Comparison of ENCODE assay signal across 8 cellular contexts in the genomic region with DNA sequence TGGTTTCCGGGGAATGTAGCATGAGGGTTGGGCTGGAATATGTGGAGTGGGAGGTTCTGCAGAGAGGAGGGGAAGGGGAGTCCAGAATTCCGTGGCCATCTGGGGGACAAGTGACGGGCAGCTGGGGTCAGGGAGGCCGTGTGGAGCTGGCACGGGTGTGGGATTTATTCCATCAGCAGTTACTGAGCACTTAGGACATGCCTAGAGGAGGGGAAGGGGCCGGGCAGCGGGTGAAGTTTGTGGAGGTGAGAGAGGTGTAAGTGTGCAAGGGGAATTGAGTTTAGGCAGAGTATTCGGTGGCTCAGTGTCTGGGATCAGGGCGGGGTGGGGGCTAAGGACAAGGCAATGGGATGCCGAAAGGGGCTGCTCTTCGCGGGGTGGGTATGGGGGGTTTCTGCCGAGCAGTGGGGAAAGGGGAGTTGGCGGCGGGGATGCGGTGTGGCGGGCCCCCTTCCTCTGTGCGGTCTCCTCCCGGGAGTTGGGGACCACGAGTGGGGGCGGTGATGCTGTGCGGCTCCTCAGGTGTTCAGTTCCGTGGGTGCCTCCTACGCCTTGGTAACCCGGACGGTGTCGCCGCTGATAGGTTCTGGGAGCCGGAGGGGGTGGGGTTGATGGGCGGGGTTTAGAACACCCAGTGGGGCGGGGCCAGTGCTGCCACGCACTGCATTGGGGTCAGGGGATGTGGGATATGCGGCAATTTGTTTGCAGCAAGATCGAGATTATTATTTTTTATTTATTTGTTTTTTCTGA. TPM values are rescaled to one million over a fixed set of nuclear protein-coding genes. Genes with fewer than 3 reads are reported as not detected.
DNase-seq lines count a peak whose midpoint lies in the region; TF ChIP-seq lines count a peak whose summit lies in the region.

No MANE protein-coding gene starts in this region.

- H3K4me3 Mint-ChIP-seq in nephron = peak overlapping the region; percentile 54 to 79 (median 71)

- no peaks in the 10 kb centered on the region; the same call in 1 of the 2 replicates for H3K36me3 ChIP-seq in BJ (ENCODE audit: control insufficient read depth, insufficient read depth, low read length)
- H3K36me3 ChIP-seq in suprapubic skin = peaks cover 15% of the 10 kb centered on the region

- H3K4me3 ChIP-seq in BJ (ENCODE audit: low read depth, low read length) = peak overlapping the region; percentile 20
- no peak overlapping the region for H3K4me3 ChIP-seq in NB4 (ENCODE audit: low read depth, low read length)
- peak overlapping the region; percentile 17 for H3K4me3 ChIP-seq in suprapubic skin

- TF ChIP-seq CTCF in BJ (IDR thresholded peaks at IDR 0.05; ENCODE audit: insufficient read depth, low read depth, low read length) = no peak
- TF ChIP-seq CTCF in NB4 (IDR thresholded peaks at IDR 0.05; ENCODE audit: low read depth, low read length) = no peak
- TF ChIP-seq CTCF in nephron (IDR thresholded peaks at IDR 0.05; ENCODE audit: unreplicated experiment in 3 of 3) = no peak
- no peak for TF ChIP-seq CTCF in suprapubic skin (IDR thresholded peaks at IDR 0.05)

- peaks cover 9% of the 10 kb centered on the region for H3K36me3 Mint-ChIP-seq in nephron (ENCODE audit: low read depth)

- H3K27ac Mint-ChIP-seq in nephron = no peak overlapping the region

- no peak for DNase-seq in BJ (ENCODE audit: low read depth)
- DNase-seq in NB4 (ENCODE audit: low read depth) = peak; percentile 15
- peak; percentile 48 to 64 for DNase-seq in activated CD8-positive, alpha-beta memory T cell treated with anti-CD3 and anti-CD28 coated beads for 4 hours (ENCODE audit: low read depth in 2 of 2)
- DNase-seq in effector CD8-positive, alpha-beta T cell (lab: John Stamatoyannopoulos, UW) = peak; percentile 67
- DNase-seq in suprapubic skin (ENCODE audit: low spot score in 2 of 2) = no peak
- DNase-seq in DMS114 treated with DMSO at 0.1 percent for 48 hours (lab: John Stamatoyannopoulos, UW; ENCODE audit: unreplicated experiment) = no peak
- no peak for DNase-seq in OCI-M2 (lab: John Stamatoyannopoulos, UW; ENCODE audit: unreplicated experiment)

- H3K4me1 Mint-ChIP-seq in nephron = peaks cover 26% of the 10 kb centered on the region

- no peak overlapping the region for H3K27ac ChIP-seq in suprapubic skin

- H3K9me3 ChIP-seq in suprapubic skin = no peaks in the 10 kb centered on the region

- POLR2A ChIA-PET in BJ (lab: Charles Lee) = no interaction called here

- WGBS in suprapubic skin = 8% methylated on average over 33 of the region's 34 CpGs

- TF ChIP-seq EP300 in suprapubic skin (IDR thresholded peaks at IDR 0.05) = no peak

- H3K4me1 ChIP-seq in suprapubic skin = peaks cover 26% of the 10 kb centered on the region

- no peaks in the 10 kb centered on the region for H3K9me3 Mint-ChIP-seq in nephron

- TF ChIP-seq POLR2A in NB4 (IDR thresholded peaks at IDR 0.05; ENCODE audit: extremely low read depth, insufficient read length) = no peak
- TF ChIP-seq POLR2A in suprapubic skin (IDR thresholded peaks at IDR 0.05) = no peak

- H3K27me3 ChIP-seq in BJ (ENCODE audit: control insufficient read depth, insufficient read depth, low read length) (no peaks in the 10 kb centered on the region), suprapubic skin (no peaks in the 10 kb centered on the region)

- CTCF ChIA-PET in BJ (lab: Yijun Ruan, JAX) = interaction anchor here (1.3 to 2.9 kb wide), 2 partner anchors 9 to 16 kb away, joined by 3 to 6 read pairs; no protein-coding TSS in a partner anchor

- peaks cover 22% of the 10 kb centered on the region for H3K27me3 Mint-ChIP-seq in nephron (ENCODE audit: low read depth)

RNA-seq across cellular contexts. Expression of a gene that starts 5.4 kb away (rescaled TPM):
- polyA plus RNA-seq in BJ (2011; rRNA removed) = 6.7 and 8.4 TPM in 2 replicates
- 5.9 and 7.1 TPM in 2 replicates for polyA minus RNA-seq in BJ (2011; rRNA and poly(A)+ RNA removed)
- 10 to 100 TPM in 1 of 4 donors, 1 to 10 TPM in 3; 8.4 to 14.6 (median 9.5) TPM for total RNA-seq in suprapubic skin

RNA-seq across cellular contexts. Expression of a gene that starts 22.2 kb away (rescaled TPM):
- not detected in 2 replicates for polyA plus RNA-seq in BJ (2011; rRNA removed)
- polyA minus RNA-seq in BJ (2011; rRNA and poly(A)+ RNA removed) = not detected in 2 replicates
- not detected for total RNA-seq in suprapubic skin

RNA-seq across cellular contexts. Expression of a gene that starts 27.0 kb away (rescaled TPM):
- 0.01 TPM in 2 replicates for polyA plus RNA-seq in BJ (2011; rRNA removed)
- under 0.01 and 0.05 TPM in 2 replicates for polyA minus RNA-seq in BJ (2011; rRNA and poly(A)+ RNA removed)
- total RNA-seq in suprapubic skin = under 1 TPM; 0.21 to 0.97 (median 0.55) TPM

RNA-seq across cellular contexts. Expression of a gene that starts 40.1 kb away (rescaled TPM):
- not detected in 2 replicates for polyA plus RNA-seq in BJ (2011; rRNA removed)
- not detected in 2 replicates for polyA minus RNA-seq in BJ (2011; rRNA and poly(A)+ RNA removed)
- total RNA-seq in suprapubic skin = 10 to 100 TPM in 1 of 4 donors, 1 to 10 TPM in 3; 1.4 to 10.6 (median 5.5) TPM

Comparison
In these comparisons a context has a peak if more than half of its experiments do, and no peak if none do; other contexts are left out.
1. DNase-seq: peak in NB4 (single experiment), activated CD8-positive, alpha-beta memory T cell treated with anti-CD3 and anti-CD28 coated beads for 4 hours (2 of 2) and effector CD8-positive, alpha-beta T cell (single experiment); none in BJ (single experiment), suprapubic skin (0 of 2), DMS114 treated with DMSO at 0.1 percent for 48 hours (single experiment) and OCI-M2 (single experiment).